1 cellular context compared by ENCODE assay signal in genomic region chr2:8598295-8598997, GRCh38.
TF ChIP-seq lines count a peak whose summit lies in the region.
"Not testable (repeated sequence)": the region's sequence is repeated elsewhere in the genome, so short reads cannot be mapped to it uniquely, and the experiment has no call there.

No MANE protein-coding gene starts in this region.

TF ChIP-seq in HepG2, 621 proteins besides CTCF, POLR2A, EP300 and RAD21 (continued from another document):
- TF ChIP-seq PATZ1 (CRISPR knock-in tag; IDR thresholded peaks at IDR 0.05) (peak; percentile 51), SOX6 (CRISPR knock-in tag; IDR thresholded peaks at IDR 0.05) (peak; percentile 19; the same call in 1 of the 2 replicates), HMG20A (CRISPR knock-in tag; IDR thresholded peaks at IDR 0.05; ENCODE audit: borderline replicate concordance) (0 out of 2 replicates have a peak, but pooled peaks have one; percentile 39), NR2C2 (CRISPR knock-in tag; IDR thresholded peaks at IDR 0.05; ENCODE audit: borderline replicate concordance) (peak; percentile 19), THAP11 (CRISPR knock-in tag; IDR thresholded peaks at IDR 0.05) (0 out of 2 replicates have a peak, but pooled peaks have one; percentile 57), STAG1 (CRISPR knock-in tag; IDR thresholded peaks at IDR 0.05) (0 out of 2 replicates have a peak, but pooled peaks have one; percentile 10), DNMT3B (CRISPR knock-in tag; conservative IDR thresholded peaks at IDR 0.05) (peak; percentile 79; the same call in 1 of the 2 replicates), SALL1 (CRISPR knock-in tag; IDR thresholded peaks at IDR 0.05) (peak; percentile 40; the same call in 1 of the 2 replicates), CREM (IDR thresholded peaks at IDR 0.05) (0 out of 2 replicates have a peak, but pooled peaks have one; percentile 27), ZNF263 (CRISPR knock-in tag; IDR thresholded peaks at IDR 0.05) (0 out of 2 replicates have a peak, but pooled peaks have one; percentile 33), ZNF3 (CRISPR knock-in tag; IDR thresholded peaks at IDR 0.05) (0 out of 2 replicates have a peak, but pooled peaks have one; percentile 37), SRY (CRISPR knock-in tag; IDR thresholded peaks at IDR 0.05) (0 out of 2 replicates have a peak, but pooled peaks have one; percentile 43), ZNF350 (CRISPR knock-in tag; IDR thresholded peaks at IDR 0.05; ENCODE audit: borderline replicate concordance, low read depth) (peak; percentile 31; the same call in 1 of the 2 replicates), HOXA3 (CRISPR knock-in tag; IDR thresholded peaks at IDR 0.05) (0 out of 2 replicates have a peak, but pooled peaks have one; percentile 36), KLF16 (CRISPR knock-in tag; IDR thresholded peaks at IDR 0.05) (0 out of 4 replicates have a peak, but pooled peaks of 1 of the 2 experiments have one; percentile 42), SSRP1 (CRISPR knock-in tag; IDR thresholded peaks at IDR 0.05) (0 out of 2 replicates have a peak, but pooled peaks have one; percentile 37), CBX5 (CRISPR knock-in tag; IDR thresholded peaks at IDR 0.05; ENCODE audit: borderline replicate concordance) (peak; percentile 36; the same call in 1 of the 2 replicates), ATF4 (CRISPR knock-in tag; IDR thresholded peaks at IDR 0.05) (peak in 1 of 2 experiments; percentile 94; a peak in 2 of 4 replicates), MED1 (CRISPR knock-in tag; IDR thresholded peaks at IDR 0.05) (0 out of 2 replicates have a peak, but pooled peaks have one; percentile 34), ZFX (CRISPR knock-in tag; IDR thresholded peaks at IDR 0.05; ENCODE audit: low read depth) (peak; percentile 30; the same call in 1 of the 2 replicates), FOSL1 (CRISPR knock-in tag; IDR thresholded peaks at IDR 0.05; ENCODE audit: borderline replicate concordance) (peak; percentile 76), NFE2 (CRISPR knock-in tag; IDR thresholded peaks at IDR 0.05) (peak; percentile 50; the same call in 1 of the 2 replicates), RARA (CRISPR knock-in tag; IDR thresholded peaks at IDR 0.05) (peak; percentile 67), KLF6 (CRISPR knock-in tag; IDR thresholded peaks at IDR 0.05) (peak; percentile 59; the same call in 1 of the 2 replicates), JUND (CRISPR knock-in tag; IDR thresholded peaks at IDR 0.05) (peak; percentile 91), BHLHE40 (IDR thresholded peaks at IDR 0.05; ENCODE audit: low read length) (0 out of 2 replicates have a peak, but pooled peaks have one; percentile 10), ZNF589 (CRISPR knock-in tag; conservative IDR thresholded peaks at IDR 0.05) (0 out of 2 replicates have a peak, but pooled peaks have one; percentile 45), FOXA3 (CRISPR knock-in tag; IDR thresholded peaks at IDR 0.05) (peak; percentile 65; the same call in 1 of the 2 replicates), NONO (CRISPR knock-in tag; conservative IDR thresholded peaks at IDR 0.05) (0 out of 2 replicates have a peak, but pooled peaks have one; percentile 22), MAFF (IDR thresholded peaks at IDR 0.05; ENCODE audit: low read depth, low read length) (0 out of 2 replicates have a peak, but pooled peaks have one; percentile 12), CEBPB (IDR thresholded peaks at IDR 0.05; ENCODE audit: borderline replicate concordance, low read depth, low read length) (peak; percentile 98), CREB1 (IDR thresholded peaks at IDR 0.05) (peak; percentile 47; the same call in 1 of the 2 replicates), CREB1 (CRISPR knock-in tag; IDR thresholded peaks at IDR 0.05) (0 out of 2 replicates have a peak, but pooled peaks have one; percentile 30), KDM2A (CRISPR knock-in tag; IDR thresholded peaks at IDR 0.05; ENCODE audit: borderline replicate concordance, low read depth) (peak; percentile 33; the same call in 1 of the 2 replicates), ZBTB21 (CRISPR knock-in tag; IDR thresholded peaks at IDR 0.05) (peak; percentile 70), CEBPG (CRISPR knock-in tag; IDR thresholded peaks at IDR 0.05) (peak; percentile 93), GATAD2A (CRISPR knock-in tag; IDR thresholded peaks at IDR 0.05) (peak; percentile 77), FOSL2 (CRISPR knock-in tag; IDR thresholded peaks at IDR 0.05) (peak; percentile 100), YEATS2 (CRISPR knock-in tag; IDR thresholded peaks at IDR 0.05; ENCODE audit: borderline replicate concordance) (peak; percentile 55; the same call in 1 of the 2 replicates), ARID5B (CRISPR knock-in tag; IDR thresholded peaks at IDR 0.05) (peak; percentile 80)
- not testable (repeated sequence) for TF ChIP-seq SOX6 (IDR thresholded peaks at IDR 0.05); CREM (CRISPR knock-in tag; IDR thresholded peaks at IDR 0.05); NONO (IDR thresholded peaks at IDR 0.05)
TF ChIP-seq in HepG2: peak in this region for 48; not testable (repeated sequence) for 573.
